Comparison of ENCODE assay signal across 8 cellular contexts in the genomic region with DNA sequence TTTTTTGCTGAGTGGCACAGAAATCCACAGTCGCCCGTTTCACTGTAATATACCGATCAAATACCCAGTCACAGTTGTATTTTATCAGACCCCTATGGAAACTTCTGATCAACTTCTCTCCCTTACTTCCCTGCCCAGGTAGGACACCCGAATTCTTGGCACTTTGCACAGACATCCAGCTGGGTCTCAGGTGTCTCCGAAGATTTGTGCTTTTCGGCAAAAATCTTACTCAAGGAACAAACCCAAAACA. TPM values are rescaled to one million over a fixed set of nuclear protein-coding genes. Genes with fewer than 3 reads are reported as not detected.
DNase-seq lines count a peak whose midpoint lies in the region; ATAC-seq and TF ChIP-seq lines count a peak whose summit lies in the region.

No MANE protein-coding gene starts in this region.

- H3K4me3 ChIP-seq in H7 (ENCODE audit: insufficient read depth, low read depth, low read length) (peak overlapping the region; percentile 75), skeletal muscle cell (ENCODE audit: low read depth, low read length) (peak overlapping the region; percentile 69)

- H3K27me3 ChIP-seq in H7 (ENCODE audit: control insufficient read depth, insufficient read depth, low read length): no peaks in the 10 kb centered on the region

- H3K36me3 ChIP-seq in H7 (replicated peaks; ENCODE audit: control insufficient read depth, insufficient read depth, low read length): no peaks in the 10 kb centered on the region

- TF ChIP-seq CTCF in VCaP (conservative IDR thresholded peaks at IDR 0.05): no peak
- TF ChIP-seq CTCF in glutamatergic neuron (IDR thresholded peaks at IDR 0.05; ENCODE audit: partially characterized antibody, unreplicated experiment): no peak

- peak overlapping the region; percentile 95 for H3K4me3 Mint-ChIP-seq in glutamatergic neuron (ENCODE audit: unreplicated experiment)

- ATAC-seq in HG03039 (IDR thresholded peaks at IDR 0.05; ENCODE audit: unreplicated experiment): no peak

- H3K9me3 Mint-ChIP-seq in glutamatergic neuron (ENCODE audit: unreplicated experiment): peaks cover 28% of the 10 kb centered on the region

- peaks cover 4% of the 10 kb centered on the region for H3K36me3 Mint-ChIP-seq in glutamatergic neuron (ENCODE audit: unreplicated experiment)

- peak overlapping the region; percentile 73 for H3K27ac ChIP-seq in VCaP

- H3K27ac Mint-ChIP-seq in glutamatergic neuron (ENCODE audit: unreplicated experiment): peak overlapping the region; percentile 90

- DNase-seq in H7: no peak
- no peak for DNase-seq in glutamatergic neuron
- DNase-seq in skeletal muscle cell (ENCODE audit: low read depth): no peak
- no peak for DNase-seq in T-helper 9 cell
- no peak for DNase-seq in pons (ENCODE audit: low spot score)
- DNase-seq in SK-N-DZ (ENCODE audit: low spot score): no peak

- H3K27me3 Mint-ChIP-seq in glutamatergic neuron (ENCODE audit: unreplicated experiment): peaks cover 11% of the 10 kb centered on the region

- H3K4me1 Mint-ChIP-seq in glutamatergic neuron (ENCODE audit: low read depth, unreplicated experiment): peaks cover 45% of the 10 kb centered on the region

RNA-seq across cellular contexts. Expression of gene MREG, which starts 0.6 kb away (rescaled TPM):
- total RNA-seq in H7 (2014; rRNA removed; shearing (Covaris generic)): 12.5 and 14.9 TPM in 2 replicates
- total RNA-seq in glutamatergic neuron (ENCODE audit: unreplicated experiment): 48.4 TPM
- 14.0 and 15.8 TPM in 2 replicates for polyA plus RNA-seq in SK-N-DZ (2014; cell fraction: cytosol; rRNA removed)
- 18.0 and 24.8 TPM in 2 replicates for polyA plus RNA-seq in SK-N-DZ (2014; cell fraction: nucleus; rRNA removed)
